8 cellular contexts compared by ENCODE assay signal in genomic region chr2:159249955-159250723, GRCh38. TPM values are rescaled to one million over a fixed set of nuclear protein-coding genes. Genes with fewer than 3 reads are reported as not detected.
A peak's percentile ranks its signal among the peaks of the same experiment; 100 is the strongest.
DNase-seq lines count a peak whose midpoint lies in the region; ATAC-seq, FAIRE-seq and TF ChIP-seq lines count a peak whose summit lies in the region.

No MANE protein-coding gene starts in this region.

- H3K4me3 ChIP-seq in dorsolateral prefrontal cortex (peak overlapping the region in 25 of 59 donors; percentile 1 to 40 (median 16)), muscle layer of duodenum (ENCODE audit: low read depth in 1 of 2, low read length in 2 of 2) (no peak overlapping the region)

- DNase-seq in DMS53 (lab: John Stamatoyannopoulos, UW): peak; percentile 93
- DNase-seq in H54 (ENCODE audit: insufficient read length, low spot score): peak; percentile 52
- DNase-seq in NCI-H345 (lab: John Stamatoyannopoulos, UW): peak; percentile 71
- peak in 4 of 10 donors; percentile 53 to 66 (median 60) for DNase-seq in dorsolateral prefrontal cortex
- no peak for DNase-seq in activated CD4-positive, alpha-beta T cell treated with anti-CD3 and anti-CD28 coated beads for 1 hour
- no peak for DNase-seq in GM19240 (ENCODE audit: insufficient read length, low spot score)

- no peak for ATAC-seq in HG03565 (IDR thresholded peaks at IDR 0.05; ENCODE audit: unreplicated experiment)

- H3K9me3 ChIP-seq in muscle layer of duodenum (ENCODE audit: control insufficient read depth in 1 of 2, low read length in 2 of 2): peaks cover 4 to 7% of the 10 kb centered on the region in 2 donors

- intact Hi-C loops in dorsolateral prefrontal cortex (cut with DNase I): loop anchor here in 1 of 2 donors (5.0 kb wide), 1 partner anchor 37 kb away; the partner anchor contains the start of gene WDSUB1

- no peaks in the 10 kb centered on the region for H3K27me3 ChIP-seq in dorsolateral prefrontal cortex
- no peaks in the 10 kb centered on the region for H3K27me3 ChIP-seq in muscle layer of duodenum (ENCODE audit: low read depth, low read length)

- TF ChIP-seq CTCF in dorsolateral prefrontal cortex (IDR thresholded peaks at IDR 0.05 in 54 of 56, conservative IDR thresholded peaks at IDR 0.05 in 2 of 56; ENCODE audit: low read depth in 1 of 56, partially characterized antibody in 56 of 56): peak in 5 of 56 donors; percentile 17 to 31 (median 28)

- peaks cover 0 to 22% of the 10 kb centered on the region in 2 donors for H3K36me3 ChIP-seq in muscle layer of duodenum (ENCODE audit: control insufficient read depth in 1 of 2, insufficient read depth in 2 of 2, low read length in 2 of 2)

- H3K4me1 ChIP-seq in muscle layer of duodenum (ENCODE audit: control insufficient read depth in 1 of 2, insufficient read depth in 2 of 2, low read length in 2 of 2): no peaks in the 10 kb centered on the region

- peak; percentile 97 for FAIRE-seq in H54 (lab: Jason Lieb, UNC)

- H3K27ac ChIP-seq in dorsolateral prefrontal cortex (peak overlapping the region in 55 of 59 donors; percentile 5 to 80 (median 68)), muscle layer of duodenum (ENCODE audit: low read length) (peak overlapping the region; percentile 67)

- no peak for TF ChIP-seq POLR2A in H54 (IDR thresholded peaks at IDR 0.05; ENCODE audit: low read depth, low read length)

RNA-seq across cellular contexts. Expression of gene WDSUB1, which starts 36.4 kb away (rescaled TPM):
- total RNA-seq in dorsolateral prefrontal cortex: 10 to 100 TPM in 114 of 120 experiments, 1 to 10 TPM in 6; 8.6 to 20.5 (median 13.3) TPM

Comparison
In these comparisons a context has a peak if more than half of its experiments do, and no peak if none do; other contexts are left out.
1. DNase-seq: peak in DMS53 (single experiment), H54 (single experiment) and NCI-H345 (single experiment); none in activated CD4-positive, alpha-beta T cell treated with anti-CD3 and anti-CD28 coated beads for 1 hour (single experiment) and GM19240 (single experiment).